ENCODE assay signal across 10 cellular contexts in genomic region chr13:55244991-55245644, GRCh38.
A peak's percentile ranks its signal among the peaks of the same experiment; 100 is the strongest.
DNase-seq lines count a peak whose midpoint lies in the region; ATAC-seq and TF ChIP-seq lines count a peak whose summit lies in the region.
"Had no signal": no experiment of that assay in that cellular context is flagged by ENCODE, and none has a peak within 500 bp of the region (broad histone marks: within the 10 kb centered on the region; RNA-seq: fewer than 3 reads in every experiment).

No MANE protein-coding gene starts in this region.

- 57 to 68% (median 63%) methylated on average over 4 of the region's 4 CpGs for WGBS in adrenal gland, 4 donors

- no peaks in the 10 kb centered on the region for H3K4me1 ChIP-seq in adrenal gland (replicated peaks in 1 of 2)

- intact Hi-C loops in adrenal gland (cut with DNase I) = no loop called here

- TF ChIP-seq CTCF in kidney epithelial cell (IDR thresholded peaks at IDR 0.05; ENCODE audit: insufficient read depth, low read length, poor library complexity, severe bottlenecking) (peak; percentile 42), adrenal gland (IDR thresholded peaks at IDR 0.05) (no peak)

- no peak for ATAC-seq in HG03521 (IDR thresholded peaks at IDR 0.05; ENCODE audit: unreplicated experiment)

- no peak overlapping the region for H3K4me3 ChIP-seq in kidney epithelial cell (ENCODE audit: low read depth, low read length)
- no peak overlapping the region for H3K4me3 ChIP-seq in adrenal gland
- H3K4me3 ChIP-seq: thoracic aorta had no signal

- DNase-seq in ELF-1 (ENCODE audit: low read depth, low spot score) (peak; percentile 70), HT1080 (ENCODE audit: low read depth) (peak; percentile 39), SK-N-DZ (ENCODE audit: low spot score) (peak; percentile 34), kidney epithelial cell (ENCODE audit: low read depth) (no peak), adrenal gland (no peak), HPDE6-E6E7 (ENCODE audit: extremely low spot score) (no peak)
- DNase-seq in stimulated activated CD4-positive, alpha-beta T cell treated with anti-CD3 and anti-CD28 coated beads, Interleukin-4, amount 100 ng/mL, for 4 hours = no peak
- DNase-seq: naive B cell had no signal

- H3K36me3 ChIP-seq in kidney epithelial cell (ENCODE audit: control insufficient read depth, insufficient read depth, low read length) = no peaks in the 10 kb centered on the region
- H3K36me3 ChIP-seq in adrenal gland (replicated peaks in 1 of 2) = no peaks in the 10 kb centered on the region
- H3K36me3 ChIP-seq: thoracic aorta had no signal

- TF ChIP-seq POLR2A in adrenal gland (IDR thresholded peaks at IDR 0.05) = no peak

- no peaks in the 10 kb centered on the region for H3K9me3 ChIP-seq in adrenal gland (replicated peaks in 1 of 3)
- H3K9me3 ChIP-seq: thoracic aorta had no signal

- no peak overlapping the region for H3K27ac ChIP-seq in adrenal gland
- H3K27ac ChIP-seq: thoracic aorta had no signal

- H3K27me3 ChIP-seq in kidney epithelial cell (ENCODE audit: control insufficient read depth, insufficient read depth, low read length) (no peaks in the 10 kb centered on the region), adrenal gland (no peaks in the 10 kb centered on the region)

Comparison
In these comparisons a context has a peak if more than half of its experiments do, and no peak if none do; other contexts are left out.
1. DNase-seq: peak in ELF-1 (single experiment), HT1080 (single experiment) and SK-N-DZ (single experiment); none in kidney epithelial cell (single experiment), adrenal gland (0 of 7), stimulated activated CD4-positive, alpha-beta T cell treated with anti-CD3 and anti-CD28 coated beads, Interleukin-4, amount 100 ng/mL, for 4 hours (0 of 2) and HPDE6-E6E7 (single experiment).